Comparison of ENCODE assay signal across 17 cellular contexts in genomic region chrX:55818673-55819375, GRCh38.
A peak's percentile ranks its signal among the peaks of the same experiment; 100 is the strongest.
DNase-seq lines count a peak whose midpoint lies in the region; ATAC-seq, FAIRE-seq and TF ChIP-seq lines count a peak whose summit lies in the region.
"Had no signal": no experiment of that assay in that cellular context is flagged by ENCODE, and none has a peak within 500 bp of the region (broad histone marks: within the 10 kb centered on the region; RNA-seq: fewer than 3 reads in every experiment).

No MANE protein-coding gene starts in this region.

- no peak overlapping the region for H4K8ac ChIP-seq in mesendoderm (ENCODE audit: low read depth, low read length)

- H3K36me3 ChIP-seq in mesendoderm (ENCODE audit: control insufficient read depth, insufficient read depth, low read length), result no peaks in the 10 kb centered on the region
- H3K36me3 ChIP-seq in small intestine (ENCODE audit: control insufficient read depth in 2 of 2, insufficient read depth in 2 of 2, low read length in 2 of 2), result no peaks in the 10 kb centered on the region
- H3K36me3 ChIP-seq: SJCRH30 had no signal

- H3K27me3 ChIP-seq in mesendoderm (ENCODE audit: insufficient read depth, low read length, poor library complexity) (no peaks in the 10 kb centered on the region), small intestine (ENCODE audit: control insufficient read depth in 2 of 2, insufficient read depth in 2 of 2, low read length in 2 of 2) (no peaks in the 10 kb centered on the region)
- H3K27me3 ChIP-seq: SJCRH30 had no signal

- H3K23ac ChIP-seq in mesendoderm (ENCODE audit: low read length), result no peak overlapping the region

- H3K9me3 ChIP-seq in small intestine (ENCODE audit: control insufficient read depth, low read depth), result no peaks in the 10 kb centered on the region
- H3K9me3 ChIP-seq: SJCRH30 had no signal

- no peak overlapping the region for H2AK5ac ChIP-seq in mesendoderm (ENCODE audit: low read length)

- H3K4ac ChIP-seq in mesendoderm (ENCODE audit: low read depth, low read length), result no peak overlapping the region

- ATAC-seq in GM21526 (IDR thresholded peaks at IDR 0.05; ENCODE audit: low FRiP score, unreplicated experiment), result no peak
- no peak for ATAC-seq in GM18517 (IDR thresholded peaks at IDR 0.05; ENCODE audit: unreplicated experiment)

- no peak overlapping the region for H3K18ac ChIP-seq in mesendoderm (ENCODE audit: low read length)

- no peak overlapping the region for H3K56ac ChIP-seq in mesendoderm (ENCODE audit: low read length)

- peak; percentile 6 for DNase-seq in OCI-M1 (lab: John Stamatoyannopoulos, UW)
- peak; percentile 13 for DNase-seq in epithelial cell of esophagus (ENCODE audit: low read depth)
- peak; percentile 46 for DNase-seq in mesendoderm
- peak; percentile 19 for DNase-seq in small intestine
- DNase-seq in SK-N-DZ (ENCODE audit: low spot score), result no peak
- DNase-seq: CD4-positive, CD25-positive, alpha-beta regulatory T cell; DMS79 treated with DMSO at 0.1 percent for 48 hours; Karpas-422; MV-4-11; NCI-H1105 treated with DMSO at 0.1 percent for 48 hours; NCI-H69; SJCRH30 had no signal

- H3K79me1 ChIP-seq in mesendoderm (ENCODE audit: low read length), result no peaks in the 10 kb centered on the region

- no peaks in the 10 kb centered on the region for H3K79me2 ChIP-seq in mesendoderm (ENCODE audit: control insufficient read depth, insufficient read depth, low read length)

- no peak overlapping the region for H3K9ac ChIP-seq in mesendoderm (ENCODE audit: low read length)

- WGBS in mesendoderm (ENCODE audit: extremely low coverage, insufficient coverage, low lambda C conversion rate), result no CpG with 5 or more reads among the region's 3 CpGs
- WGBS in small intestine, 3 donors, result 38 to 64% (median 50%) methylated on average over 3 of the region's 3 CpGs

- H3K4me3 ChIP-seq in epithelial cell of esophagus (ENCODE audit: low read length), result no peak overlapping the region
- H3K4me3 ChIP-seq in mesendoderm (ENCODE audit: low read length), result no peak overlapping the region
- H3K4me3 ChIP-seq in small intestine (ENCODE audit: low read depth in 1 of 2, low read length in 2 of 2), result no peak overlapping the region
- H3K4me3 ChIP-seq: SJCRH30 had no signal

- no peak overlapping the region for H2BK5ac ChIP-seq in mesendoderm (ENCODE audit: low read length)

- H3K27ac ChIP-seq in mesendoderm (ENCODE audit: low read depth, low read length) (no peak overlapping the region), small intestine (ENCODE audit: low read depth in 1 of 2, low read length in 1 of 2) (no peak overlapping the region)
- H3K27ac ChIP-seq: SJCRH30 had no signal

- no peaks in the 10 kb centered on the region for H3K4me1 ChIP-seq in mesendoderm (ENCODE audit: control insufficient read depth, low read depth, low read length)
- H3K4me1 ChIP-seq in small intestine (ENCODE audit: control insufficient read depth in 2 of 2, insufficient read depth in 1 of 2, low read depth in 1 of 2, low read length in 1 of 2), result no peaks in the 10 kb centered on the region
- H3K4me1 ChIP-seq: SJCRH30 had no signal

- H3K4me2 ChIP-seq in mesendoderm (ENCODE audit: low read length), result no peak overlapping the region

- no peak for FAIRE-seq in small intestine (lab: Jason Lieb, UNC)
- FAIRE-seq: GM12891, H54, RCC 7860 had no signal

- no peak overlapping the region for H2BK15ac ChIP-seq in mesendoderm (replicated peaks; ENCODE audit: low read depth)

- H4K5ac ChIP-seq in mesendoderm (ENCODE audit: low read length), result no peak overlapping the region

- H2BK120ac ChIP-seq in mesendoderm (ENCODE audit: low read depth, low read length), result peak overlapping the region; percentile 73

- TF ChIP-seq CTCF in epithelial cell of esophagus (IDR thresholded peaks at IDR 0.05; ENCODE audit: insufficient read depth, low read depth, low read length, missing control alignments), result no peak
